In the genomic region with DNA sequence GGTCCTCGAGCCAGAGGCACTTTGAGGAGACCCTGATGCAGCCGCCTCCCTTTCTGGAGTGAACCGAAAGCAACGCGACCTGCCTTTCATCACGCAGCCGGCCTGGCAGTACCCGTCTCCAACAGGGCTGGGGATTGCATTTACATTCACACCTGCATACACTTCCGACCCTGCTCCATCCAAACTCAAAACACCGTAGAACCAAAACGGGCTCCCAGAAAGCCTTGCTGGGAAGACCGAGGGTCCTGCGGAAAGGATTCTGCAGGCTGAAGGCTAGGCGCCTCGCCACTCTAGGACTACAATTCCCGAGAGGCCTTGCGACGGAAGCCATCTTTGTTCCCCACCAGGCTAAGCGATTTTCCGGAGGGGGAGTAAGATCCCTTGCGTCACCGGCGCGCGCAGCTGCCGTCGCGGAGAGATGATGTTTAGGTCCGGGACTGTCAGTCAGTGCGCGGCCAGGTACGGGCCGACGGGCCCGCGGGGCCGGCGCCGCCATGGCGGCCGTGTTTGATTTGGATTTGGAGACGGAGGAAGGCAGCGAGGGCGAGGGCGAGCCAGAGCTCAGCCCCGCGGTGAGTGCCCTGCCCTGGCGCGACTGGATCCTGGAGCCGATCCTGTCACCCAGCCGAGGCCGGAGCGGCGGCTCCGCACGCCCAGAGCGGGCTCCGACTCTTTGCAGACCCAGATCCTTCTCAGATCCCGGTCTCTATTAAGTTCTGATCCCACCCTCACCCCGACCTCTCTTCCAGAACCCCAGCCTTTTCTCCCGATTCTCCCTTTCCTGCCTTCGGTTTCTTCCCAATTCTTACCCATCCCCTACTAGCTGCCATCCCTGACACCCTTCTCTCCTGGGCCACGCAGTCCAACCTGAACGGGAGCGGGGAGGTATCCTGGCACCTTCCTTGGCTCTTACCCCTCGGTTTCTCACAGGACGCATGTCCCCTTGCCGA, we compare ENCODE assay signal across 1 cellular context.
TF ChIP-seq lines count a peak whose summit lies in the region.

Gene RPS6KB2 (plus strand): TSS at position 443 of the 950 bp plus-strand sequence. CDS start 52 bp downstream, at position 495.

TF ChIP-seq in WTC11, 78 proteins besides CTCF, POLR2A, EP300 and RAD21 (continued from another document):
- TF ChIP-seq, protein P1, sequence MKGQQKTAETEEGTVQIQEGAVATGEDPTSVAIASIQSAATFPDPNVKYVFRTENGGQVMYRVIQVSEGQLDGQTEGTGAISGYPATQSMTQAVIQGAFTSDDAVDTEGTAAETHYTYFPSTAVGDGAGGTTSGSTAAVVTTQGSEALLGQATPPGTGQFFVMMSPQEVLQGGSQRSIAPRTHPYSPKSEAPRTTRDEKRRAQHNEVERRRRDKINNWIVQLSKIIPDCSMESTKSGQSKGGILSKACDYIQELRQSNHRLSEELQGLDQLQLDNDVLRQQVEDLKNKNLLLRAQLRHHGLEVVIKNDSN (CRISPR knock-in tag; IDR thresholded peaks at IDR 0.05) = peak; percentile 53
- TF ChIP-seq TEAD1 (CRISPR knock-in tag; IDR thresholded peaks at IDR 0.05) (peak; percentile 41; the same call in 1 of the 2 replicates), CREM (CRISPR knock-in tag; IDR thresholded peaks at IDR 0.05) (peak; percentile 100), ATF3 (CRISPR knock-in tag; conservative IDR thresholded peaks at IDR 0.05) (0 out of 2 replicates have a peak, but pooled peaks have one; percentile 49), FOXK1 (CRISPR knock-in tag; IDR thresholded peaks at IDR 0.05) (peak; percentile 91), NR1H2 (CRISPR knock-in tag; IDR thresholded peaks at IDR 0.05) (no peak), GABPB1 (CRISPR knock-in tag; IDR thresholded peaks at IDR 0.05) (peak; percentile 86), FOXP4 (CRISPR knock-in tag; IDR thresholded peaks at IDR 0.05) (peak; percentile 83; the same call in 1 of the 2 replicates), ZSCAN18 (CRISPR knock-in tag; IDR thresholded peaks at IDR 0.05) (no peak), CBFB (CRISPR knock-in tag; IDR thresholded peaks at IDR 0.05; ENCODE audit: low read depth) (no peak), SMAD3 (CRISPR knock-in tag; IDR thresholded peaks at IDR 0.05; ENCODE audit: borderline replicate concordance) (no peak), HMGXB4 (CRISPR knock-in tag; IDR thresholded peaks at IDR 0.05) (peak; percentile 85; the same call in 1 of the 2 replicates), ZNF512 (CRISPR knock-in tag; IDR thresholded peaks at IDR 0.05; ENCODE audit: borderline replicate concordance) (no peak), ETV6 (CRISPR knock-in tag; IDR thresholded peaks at IDR 0.05) (peak; percentile 84; the same call in 1 of the 2 replicates), CREB1 (CRISPR knock-in tag; IDR thresholded peaks at IDR 0.05) (peak; percentile 92), MYBL2 (CRISPR knock-in tag; IDR thresholded peaks at IDR 0.05) (0 out of 2 replicates have a peak, but pooled peaks have one; percentile 41)
- TF ChIP-seq, protein P2, sequence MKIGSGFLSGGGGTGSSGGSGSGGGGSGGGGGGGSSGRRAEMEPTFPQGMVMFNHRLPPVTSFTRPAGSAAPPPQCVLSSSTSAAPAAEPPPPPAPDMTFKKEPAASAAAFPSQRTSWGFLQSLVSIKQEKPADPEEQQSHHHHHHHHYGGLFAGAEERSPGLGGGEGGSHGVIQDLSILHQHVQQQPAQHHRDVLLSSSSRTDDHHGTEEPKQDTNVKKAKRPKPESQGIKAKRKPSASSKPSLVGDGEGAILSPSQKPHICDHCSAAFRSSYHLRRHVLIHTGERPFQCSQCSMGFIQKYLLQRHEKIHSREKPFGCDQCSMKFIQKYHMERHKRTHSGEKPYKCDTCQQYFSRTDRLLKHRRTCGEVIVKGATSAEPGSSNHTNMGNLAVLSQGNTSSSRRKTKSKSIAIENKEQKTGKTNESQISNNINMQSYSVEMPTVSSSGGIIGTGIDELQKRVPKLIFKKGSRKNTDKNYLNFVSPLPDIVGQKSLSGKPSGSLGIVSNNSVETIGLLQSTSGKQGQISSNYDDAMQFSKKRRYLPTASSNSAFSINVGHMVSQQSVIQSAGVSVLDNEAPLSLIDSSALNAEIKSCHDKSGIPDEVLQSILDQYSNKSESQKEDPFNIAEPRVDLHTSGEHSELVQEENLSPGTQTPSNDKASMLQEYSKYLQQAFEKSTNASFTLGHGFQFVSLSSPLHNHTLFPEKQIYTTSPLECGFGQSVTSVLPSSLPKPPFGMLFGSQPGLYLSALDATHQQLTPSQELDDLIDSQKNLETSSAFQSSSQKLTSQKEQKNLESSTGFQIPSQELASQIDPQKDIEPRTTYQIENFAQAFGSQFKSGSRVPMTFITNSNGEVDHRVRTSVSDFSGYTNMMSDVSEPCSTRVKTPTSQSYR (CRISPR knock-in tag; IDR thresholded peaks at IDR 0.05) = 0 out of 2 replicates have a peak, but pooled peaks have one; percentile 50
- TF ChIP-seq, protein P3, sequence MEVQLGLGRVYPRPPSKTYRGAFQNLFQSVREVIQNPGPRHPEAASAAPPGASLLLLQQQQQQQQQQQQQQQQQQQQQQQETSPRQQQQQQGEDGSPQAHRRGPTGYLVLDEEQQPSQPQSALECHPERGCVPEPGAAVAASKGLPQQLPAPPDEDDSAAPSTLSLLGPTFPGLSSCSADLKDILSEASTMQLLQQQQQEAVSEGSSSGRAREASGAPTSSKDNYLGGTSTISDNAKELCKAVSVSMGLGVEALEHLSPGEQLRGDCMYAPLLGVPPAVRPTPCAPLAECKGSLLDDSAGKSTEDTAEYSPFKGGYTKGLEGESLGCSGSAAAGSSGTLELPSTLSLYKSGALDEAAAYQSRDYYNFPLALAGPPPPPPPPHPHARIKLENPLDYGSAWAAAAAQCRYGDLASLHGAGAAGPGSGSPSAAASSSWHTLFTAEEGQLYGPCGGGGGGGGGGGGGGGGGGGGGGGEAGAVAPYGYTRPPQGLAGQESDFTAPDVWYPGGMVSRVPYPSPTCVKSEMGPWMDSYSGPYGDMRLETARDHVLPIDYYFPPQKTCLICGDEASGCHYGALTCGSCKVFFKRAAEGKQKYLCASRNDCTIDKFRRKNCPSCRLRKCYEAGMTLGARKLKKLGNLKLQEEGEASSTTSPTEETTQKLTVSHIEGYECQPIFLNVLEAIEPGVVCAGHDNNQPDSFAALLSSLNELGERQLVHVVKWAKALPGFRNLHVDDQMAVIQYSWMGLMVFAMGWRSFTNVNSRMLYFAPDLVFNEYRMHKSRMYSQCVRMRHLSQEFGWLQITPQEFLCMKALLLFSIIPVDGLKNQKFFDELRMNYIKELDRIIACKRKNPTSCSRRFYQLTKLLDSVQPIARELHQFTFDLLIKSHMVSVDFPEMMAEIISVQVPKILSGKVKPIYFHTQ (CRISPR knock-in tag; IDR thresholded peaks at IDR 0.05) = no peak
